12 cellular contexts compared by ENCODE assay signal in the genomic region with DNA sequence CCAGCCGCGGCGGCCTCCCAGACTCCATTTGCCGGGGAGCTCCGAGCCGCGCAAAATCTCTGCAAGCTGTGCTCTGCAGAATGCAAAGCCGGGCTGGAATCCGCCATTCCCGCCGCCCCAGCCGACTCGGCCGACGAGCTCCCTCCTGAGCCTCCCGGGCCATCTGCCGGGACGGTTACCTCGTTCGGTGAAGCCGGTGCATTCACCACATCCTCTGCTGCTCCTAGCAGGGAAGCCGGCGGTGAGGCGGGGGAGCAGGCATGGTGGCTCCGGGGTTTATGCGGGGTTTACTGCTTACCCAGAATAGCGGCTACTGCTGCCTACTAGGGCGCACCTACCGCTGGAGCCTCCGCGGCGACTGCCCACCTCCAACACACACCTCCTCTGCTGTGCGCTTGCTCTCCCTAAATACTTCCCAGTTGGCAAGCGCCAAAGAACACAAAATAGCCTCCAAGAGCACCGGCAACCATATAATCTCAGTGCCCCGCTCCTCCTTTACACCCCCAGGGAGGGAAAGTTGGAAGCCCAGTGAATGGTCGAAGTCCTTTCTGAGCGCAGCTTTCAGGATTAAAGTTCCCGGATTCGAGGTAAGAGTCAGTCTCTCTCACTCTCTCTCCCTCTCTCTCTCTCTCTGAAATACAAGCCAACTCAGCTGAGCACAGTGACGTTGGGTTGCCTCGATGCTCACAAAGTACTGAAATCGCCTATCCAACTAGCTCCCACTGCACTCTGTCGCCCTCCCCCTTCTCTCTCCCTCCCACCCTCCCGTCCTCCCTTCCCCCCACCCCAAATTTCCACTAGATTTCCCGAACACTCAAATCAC. TPM values are rescaled to one million over a fixed set of nuclear protein-coding genes. Genes with fewer than 3 reads are reported as not detected.
DNase-seq lines count a peak whose midpoint lies in the region; TF ChIP-seq lines count a peak whose summit lies in the region.
"Had no signal": no experiment of that assay in that cellular context is flagged by ENCODE, and none has a peak within 500 bp of the region (broad histone marks: within the 10 kb centered on the region; RNA-seq: fewer than 3 reads in every experiment).

A gene (minus strand): TSS at position 696 of the 823 bp plus-strand sequence. CDS start 2,246 bp downstream, outside the sequence.

- H3K4me3 ChIP-seq in esophagus (ENCODE audit: low read depth in 1 of 2, low read length in 2 of 2): peak within 1 kb of the TSS; percentile 22 to 50
- peak within 1 kb of the TSS; percentile 27 for H3K4me3 ChIP-seq in neural progenitor cell

- H3K9me3 ChIP-seq in esophagus (ENCODE audit: control insufficient read depth in 2 of 2, insufficient read depth in 1 of 2, low read depth in 1 of 2, low read length in 1 of 2) (peaks cover 0 to 5% of the 10 kb centered on the region in 2 donors), neural progenitor cell (ENCODE audit: low read depth) (no peaks in the 10 kb centered on the region)

- H3K4me1 Mint-ChIP-seq in neural progenitor cell: peaks cover 2% of the 10 kb centered on the region

- peak within 1 kb of the TSS; percentile 41 for H3K4me3 Mint-ChIP-seq in neural progenitor cell
- H3K4me3 Mint-ChIP-seq: activated naive CD4-positive, alpha-beta T cell treated with anti-CD3 and anti-CD28 coated beads, Interleukin-2, amount 50 U/mL, for 24 hours had no signal

- H3K27me3 Mint-ChIP-seq in neural progenitor cell (ENCODE audit: insufficient read depth, low read depth): peaks cover 98% of the 10 kb centered on the region

- peaks cover 100% of the 10 kb centered on the region for H4K20me1 ChIP-seq in neural progenitor cell (ENCODE audit: low read depth)

- peak within 1 kb of the TSS; percentile 61 for H3K4me2 ChIP-seq in neural progenitor cell

- no peak within 1 kb of the TSS for H3K9ac ChIP-seq in neural progenitor cell

- no peaks in the 10 kb centered on the region for H3K79me2 ChIP-seq in neural progenitor cell (ENCODE audit: low read depth)

- H3K27ac ChIP-seq in esophagus (ENCODE audit: low read depth in 2 of 2, low read length in 1 of 2) (peak within 1 kb of the TSS; percentile 51 to 71), neural progenitor cell (no peak within 1 kb of the TSS)

- no peak for TF ChIP-seq CTCF in neural progenitor cell (IDR thresholded peaks at IDR 0.05)

- peaks cover 3 to 4% of the 10 kb centered on the region in 2 donors for H3K4me1 ChIP-seq in esophagus (ENCODE audit: control insufficient read depth in 2 of 2, insufficient read depth in 2 of 2, low read length in 1 of 2)
- peaks cover 7% of the 10 kb centered on the region for H3K4me1 ChIP-seq in neural progenitor cell

- H3K36me3 Mint-ChIP-seq in neural progenitor cell: no peaks in the 10 kb centered on the region
- H3K36me3 Mint-ChIP-seq: activated naive CD4-positive, alpha-beta T cell treated with anti-CD3 and anti-CD28 coated beads, Interleukin-2, amount 50 U/mL, for 24 hours had no signal

- 2 to 3% methylated on average over 46 of the region's 46 CpGs for WGBS in esophagus, 2 donors

- in situ Hi-C loops in ACHN (cut with HindIII; ENCODE audit: low pct_ligation_motif_present, low pct_unique_long_range_greater_than_20kb, low sequenced_read_pairs): no loop called here

- H3F3A ChIP-seq in neural progenitor cell (ENCODE audit: low read depth): peaks cover 14% of the 10 kb centered on the region

- peak within 1 kb of the TSS; percentile 4 for H2AFZ ChIP-seq in neural progenitor cell (replicated peaks)

- no peak within 1 kb of the TSS for H3K27ac Mint-ChIP-seq in neural progenitor cell
- H3K27ac Mint-ChIP-seq: activated naive CD4-positive, alpha-beta T cell treated with anti-CD3 and anti-CD28 coated beads, Interleukin-2, amount 50 U/mL, for 24 hours had no signal

- H3K36me3 ChIP-seq in esophagus (ENCODE audit: control insufficient read depth in 2 of 2, insufficient read depth in 2 of 2, low read length in 1 of 2) (no peaks in the 10 kb centered on the region), neural progenitor cell (no peaks in the 10 kb centered on the region)

- H3K27me3 ChIP-seq in esophagus (ENCODE audit: control insufficient read depth in 1 of 2, insufficient read depth in 2 of 2, low read length in 2 of 2) (peaks cover 19 to 33% of the 10 kb centered on the region in 2 donors), neural progenitor cell (peaks cover 100% of the 10 kb centered on the region)

- DNase-seq in ELR (ENCODE audit: low read depth): peak; percentile 81
- DNase-seq in NCI-H1105 (lab: John Stamatoyannopoulos, UW): peak; percentile 60
- DNase-seq in neural progenitor cell (ENCODE audit: low spot score): peak; percentile 82
- no peak for DNase-seq in SIG-M5 (lab: John Stamatoyannopoulos, UW)
- no peak for DNase-seq in stimulated activated naive CD4-positive, alpha-beta T cell (lab: John Stamatoyannopoulos, UW)
- no peak for DNase-seq in ACHN
- DNase-seq in amygdala (lab: John Stamatoyannopoulos, UW): no peak
- DNase-seq: naive B cell, NCI-H2081 treated with DMSO at 0.1 percent for 48 hours had no signal

- no peaks in the 10 kb centered on the region for H3K9me3 Mint-ChIP-seq in neural progenitor cell
- H3K9me3 Mint-ChIP-seq: activated naive CD4-positive, alpha-beta T cell treated with anti-CD3 and anti-CD28 coated beads, Interleukin-2, amount 50 U/mL, for 24 hours had no signal

RNA-seq across cellular contexts. Expression of the gene that starts here (rescaled TPM):
- polyA plus RNA-seq in esophagus: 1 to 10 TPM in 1 of 2 donors, under 1 TPM in 1; 0.51 to 1.2 TPM
- total RNA-seq in neural progenitor cell (ENCODE audit: low replicate concordance): not detected in 2 replicates
- total RNA-seq: T-helper 2 cell treated with Interferon-gamma antibody and Interleukin-4, amounts not matched to agents 100 ng/mL and 5 ng/mL, for 36 hours had no signal

Comparison
In these comparisons a context has a peak if more than half of its experiments do, and no peak if none do; other contexts are left out.
1. Peak in DNase-seq, H3K4me3 ChIP-seq and H3K4me2 ChIP-seq in neural progenitor cell; RNA of the gene not detected or under 1 TPM.
2. DNase-seq: peak in ELR (single experiment) and NCI-H1105 (single experiment); none in SIG-M5 (single experiment), stimulated activated naive CD4-positive, alpha-beta T cell (0 of 6), ACHN (single experiment) and amygdala (0 of 56).